ENCODE assay signal across 8 cellular contexts in genomic region chr9:83622433-83622813, GRCh38. TPM values are rescaled to one million over a fixed set of nuclear protein-coding genes. Genes with fewer than 3 reads are reported as not detected.
DNase-seq lines count a peak whose midpoint lies in the region; ATAC-seq lines count a peak whose summit lies in the region.

No MANE protein-coding gene starts in this region.

- no peaks in the 10 kb centered on the region for H3K9me3 Mint-ChIP-seq in central memory CD8-positive, alpha-beta T cell
- H3K9me3 Mint-ChIP-seq in naive thymus-derived CD4-positive, alpha-beta T cell = no peaks in the 10 kb centered on the region

- H3K4me3 Mint-ChIP-seq in central memory CD8-positive, alpha-beta T cell = peak overlapping the region; percentile 94
- H3K4me3 Mint-ChIP-seq in naive thymus-derived CD4-positive, alpha-beta T cell = peak overlapping the region; percentile 90 to 96 (median 96)

- CTCF ChIA-PET in naive thymus-derived CD4-positive, alpha-beta T cell (lab: Charles Lee) = interaction anchor here (2.5 kb wide), 1 partner anchor 27 kb away, joined by 9 read pairs; no protein-coding TSS in a partner anchor

- peaks cover 8 to 11% of the 10 kb centered on the region in 2 donors for H3K4me1 ChIP-seq in naive thymus-derived CD4-positive, alpha-beta T cell (ENCODE audit: control insufficient read depth in 2 of 2, insufficient read depth in 2 of 2, low read length in 2 of 2)

- peak overlapping the region; percentile 83 for H3K27ac ChIP-seq in naive thymus-derived CD4-positive, alpha-beta T cell (ENCODE audit: low read depth, low read length)

- H3K27ac Mint-ChIP-seq in central memory CD8-positive, alpha-beta T cell (ENCODE audit: low read depth) = peak overlapping the region; percentile 97
- H3K27ac Mint-ChIP-seq in naive thymus-derived CD4-positive, alpha-beta T cell = peak overlapping the region; percentile 74 to 98 (median 96)

- POLR2A ChIA-PET in naive thymus-derived CD4-positive, alpha-beta T cell (lab: Charles Lee) = interaction anchor here (1.6 to 5.5 kb wide), 4 partner anchors 10 to 358 kb away, joined by 6 to 44 read pairs (median 10); partner anchors contain the start of genes HNRNPK, RMI1 and UBQLN1

- peaks cover 11% of the 10 kb centered on the region for H3K36me3 Mint-ChIP-seq in central memory CD8-positive, alpha-beta T cell (ENCODE audit: insufficient read depth)
- peaks cover 0 to 8% (median 0%) of the 10 kb centered on the region in 5 donors for H3K36me3 Mint-ChIP-seq in naive thymus-derived CD4-positive, alpha-beta T cell

- intact Hi-C loops in naive thymus-derived CD4-positive, alpha-beta T cell (cut with micrococcal nuclease) = loop anchor here (2.0 to 10.0 kb wide), 5 partner anchors 194 to 695 kb away; partner anchors contain the start of genes GKAP1 (in 2 of the 2), HNRNPK (in 1 of the 2) and RMI1 (in 1 of the 2)

- no peaks in the 10 kb centered on the region for H3K27me3 Mint-ChIP-seq in central memory CD8-positive, alpha-beta T cell
- peaks cover 0 to 17% (median 0%) of the 10 kb centered on the region in 5 donors for H3K27me3 Mint-ChIP-seq in naive thymus-derived CD4-positive, alpha-beta T cell

- no peaks in the 10 kb centered on the region for H3K27me3 ChIP-seq in MG63
- H3K27me3 ChIP-seq in naive thymus-derived CD4-positive, alpha-beta T cell (ENCODE audit: control insufficient read depth in 2 of 2, insufficient read depth in 2 of 2, low read length in 2 of 2) = no peaks in the 10 kb centered on the region

- peak; percentile 4 for ATAC-seq in GM18502 (IDR thresholded peaks at IDR 0.05; ENCODE audit: poor library complexity, unreplicated experiment)
- no peak for ATAC-seq in central memory CD8-positive, alpha-beta T cell (replicated peaks; ENCODE audit: extremely low read depth, poor library complexity, severe bottlenecking)
- ATAC-seq in naive thymus-derived CD4-positive, alpha-beta T cell = no peak

- H3K4me3 ChIP-seq in MG63 = peak overlapping the region; percentile 65
- peak overlapping the region; percentile 59 for H3K4me3 ChIP-seq in naive thymus-derived CD4-positive, alpha-beta T cell (ENCODE audit: low read length)

- DNase-seq in MG63 = no peak
- DNase-seq in central memory CD8-positive, alpha-beta T cell (ENCODE audit: low spot score in 2 of 2) = no peak
- peak in 1 of 9 donors; percentile 3 for DNase-seq in naive thymus-derived CD4-positive, alpha-beta T cell
- no peak for DNase-seq in GM19240 (ENCODE audit: insufficient read length, low spot score)
- no peak for DNase-seq in HT-29 (ENCODE audit: low spot score)
- DNase-seq in Ammon's horn (ENCODE audit: low spot score) = no peak
- no peak for DNase-seq in NCI-H526 treated with DMSO at 0.1 percent for 48 hours (lab: John Stamatoyannopoulos, UW)

- H3K4me1 Mint-ChIP-seq in central memory CD8-positive, alpha-beta T cell = peaks cover 38% of the 10 kb centered on the region
- peaks cover 21 to 51% (median 30%) of the 10 kb centered on the region in 7 donors for H3K4me1 Mint-ChIP-seq in naive thymus-derived CD4-positive, alpha-beta T cell

- no peaks in the 10 kb centered on the region for H3K9me3 ChIP-seq in MG63
- no peaks in the 10 kb centered on the region for H3K9me3 ChIP-seq in naive thymus-derived CD4-positive, alpha-beta T cell (ENCODE audit: control insufficient read depth in 2 of 3, low read length in 3 of 3)

- H3K36me3 ChIP-seq in MG63 = no peaks in the 10 kb centered on the region
- H3K36me3 ChIP-seq in naive thymus-derived CD4-positive, alpha-beta T cell (ENCODE audit: control insufficient read depth in 2 of 3, insufficient read depth in 3 of 3, low read length in 3 of 3) = peaks cover 0 to 4% (median 0%) of the 10 kb centered on the region in 3 experiments

RNA-seq across cellular contexts. Expression of gene IDNK, which starts 0.5 kb away (rescaled TPM):
- total RNA-seq in MG63 (2014; rRNA removed; shearing (Covaris generic); ENCODE audit: low replicate concordance) = 1.2 and 4.6 TPM in 2 replicates
- total RNA-seq in naive thymus-derived CD4-positive, alpha-beta T cell = 10 to 100 TPM in 3 of 5 experiments, 1 to 10 TPM in 2; 8.5 to 11.3 (median 10.9) TPM
- polyA plus RNA-seq in naive thymus-derived CD4-positive, alpha-beta T cell = 10 to 100 TPM; 10.7 to 15.3 TPM
- total RNA-seq in HT-29 (2014; rRNA removed; shearing (Covaris generic)) = 1.8 and 3.3 TPM in 2 replicates
